21 cellular contexts compared by ENCODE assay signal in genomic region chr1:3918966-3919611, GRCh38.
"Had no signal": no experiment of that assay in that cellular context is flagged by ENCODE, and none has a peak within 500 bp of the region (broad histone marks: within the 10 kb centered on the region; RNA-seq: fewer than 3 reads in every experiment).

No MANE protein-coding gene starts in this region.

- H3K4me3 ChIP-seq: colonic mucosa, pancreas had no signal

- DNase-seq: activated CD8-positive, alpha-beta memory T cell treated with anti-CD3 and anti-CD28 coated beads for 24 hours; activated CD8-positive, alpha-beta memory T cell treated with anti-CD3 and anti-CD28 coated beads, Interleukin-2, amount 50 U/mL, for 48 hours; activated gamma-delta T cell treated with Interleukin-2 at 50 U/mL for 16 hours; activated naive CD8-positive, alpha-beta T cell treated with anti-CD3 and anti-CD28 coated beads for 36 hours; activated T-cell treated with anti-CD3 and anti-CD28 coated beads, Interleukin-2, amount 50 U/mL, for 48 hours; central memory CD4-positive, alpha-beta T cell; colonic mucosa; foreskin melanocyte; glutamatergic neuron; hypothalamus; islet precursor cell; naive B cell; stimulated activated CD4-positive, alpha-beta T cell treated with anti-CD3 and anti-CD28 coated beads, Interleukin-4, amount 100 ng/mL, for 4 hours had no signal

- H3K36me3 Mint-ChIP-seq: activated naive CD8-positive, alpha-beta T cell treated with anti-CD3 and anti-CD28 coated beads for 36 hours; brain; memory B cell; naive B cell; stimulated activated memory B cell treated with anti-CD40 and anti-IgM and Interleukin-4, amounts not matched to agents 10 μg/mL and 1 μg/mL and 100 μg/mL, for 72 hours had no signal

- H3K27me3 Mint-ChIP-seq: activated naive CD8-positive, alpha-beta T cell treated with anti-CD3 and anti-CD28 coated beads for 36 hours had no signal

- H3K27ac ChIP-seq: colonic mucosa, pancreas had no signal

- H3K27ac Mint-ChIP-seq: activated naive CD8-positive, alpha-beta T cell treated with anti-CD3 and anti-CD28 coated beads for 36 hours; brain; memory B cell; stimulated activated memory B cell treated with anti-CD40 and anti-IgM and Interleukin-4, amounts not matched to agents 10 μg/mL and 1 μg/mL and 100 μg/mL, for 72 hours; T-helper 1 cell treated with Interleukin-12 subunit alpha and Interleukin-12 subunit beta and Interleukin-4 antibody, amounts not matched to agents 30 μg/mL and 1 μg/mL, for 36 hours had no signal

- ATAC-seq: activated CD4-positive, CD25-positive, alpha-beta regulatory T cell treated with anti-CD3 and anti-CD28 coated beads, Interleukin-2, amount 50 U/mL, for 24 hours; left lobe of liver; pancreas; sciatic nerve; stimulated activated memory B cell treated with anti-CD40 and anti-IgM and Interleukin-4, amounts not matched to agents 10 μg/mL and 1 μg/mL and 100 μg/mL, for 72 hours had no signal

- H3K9me3 ChIP-seq: colonic mucosa, pancreas had no signal

- H3K9me3 Mint-ChIP-seq: activated naive CD8-positive, alpha-beta T cell treated with anti-CD3 and anti-CD28 coated beads for 36 hours; memory B cell; naive B cell; T-helper 1 cell treated with Interleukin-12 subunit alpha and Interleukin-12 subunit beta and Interleukin-4 antibody, amounts not matched to agents 30 μg/mL and 1 μg/mL, for 36 hours had no signal

- H3K4me3 Mint-ChIP-seq: activated naive CD8-positive, alpha-beta T cell treated with anti-CD3 and anti-CD28 coated beads for 36 hours; brain; memory B cell; stimulated activated memory B cell treated with anti-CD40 and anti-IgM and Interleukin-4, amounts not matched to agents 10 μg/mL and 1 μg/mL and 100 μg/mL, for 72 hours; T-helper 1 cell treated with Interleukin-12 subunit alpha and Interleukin-12 subunit beta and Interleukin-4 antibody, amounts not matched to agents 30 μg/mL and 1 μg/mL, for 36 hours had no signal

- H3K27me3 ChIP-seq: colonic mucosa, pancreas had no signal

- H3K4me1 Mint-ChIP-seq: memory B cell, naive B cell had no signal

- H3K4me1 ChIP-seq: colonic mucosa, pancreas had no signal

- H3K36me3 ChIP-seq: colonic mucosa, pancreas had no signal
